Comparison of ENCODE assay signal across 9 cellular contexts in the genomic region with DNA sequence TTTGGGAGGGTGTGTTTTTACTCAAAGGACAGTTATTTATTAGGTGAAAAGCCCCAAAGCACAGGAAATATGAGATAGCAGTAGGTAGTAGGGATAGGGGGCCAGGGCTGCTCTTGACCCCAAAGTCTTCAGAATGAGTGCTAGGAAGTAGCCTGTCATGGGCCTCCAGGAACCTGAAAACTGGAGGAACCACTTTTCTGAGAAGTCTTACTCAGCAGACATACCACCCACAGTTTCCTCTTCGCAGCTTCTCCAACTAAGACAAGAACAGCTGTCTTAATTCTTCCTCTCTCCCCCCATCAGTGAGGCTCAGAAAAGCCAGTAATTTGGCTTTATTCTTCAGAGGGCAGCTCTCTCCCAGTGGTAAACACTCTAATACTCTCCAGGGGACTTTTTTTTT.
A peak's percentile ranks its signal among the peaks of the same experiment; 100 is the strongest.
DNase-seq lines count a peak whose midpoint lies in the region; ATAC-seq and TF ChIP-seq lines count a peak whose summit lies in the region.
"Had no signal": no experiment of that assay in that cellular context is flagged by ENCODE, and none has a peak within 500 bp of the region (broad histone marks: within the 10 kb centered on the region; RNA-seq: fewer than 3 reads in every experiment).

No MANE protein-coding gene starts in this region.

- TF ChIP-seq POLR2A in sigmoid colon (IDR thresholded peaks at IDR 0.05): no peak

- DNase-seq in NOMO-1 (lab: John Stamatoyannopoulos, UW; ENCODE audit: unreplicated experiment in 2 of 2) (peak; percentile 13 to 49), NOMO-1 treated with dmso at 0.1 percent for 144 hours (lab: John Stamatoyannopoulos, UW; ENCODE audit: unreplicated experiment) (no peak), fibroblast of villous mesenchyme (ENCODE audit: low read depth) (peak; percentile 47), progenitor cell of endocrine pancreas (ENCODE audit: low spot score, unreplicated experiment) (no peak), sigmoid colon (no peak)
- peak; percentile 61 for DNase-seq in T-helper 2 cell treated with Interferon-gamma antibody and Interleukin-4, amounts not matched to agents 5 μg/mL and 100 μg/mL, for 36 hours (ENCODE audit: low spot score)
- peak; percentile 50 for DNase-seq in stimulated activated CD4-positive, alpha-beta T cell treated with anti-CD3 and anti-CD28 coated beads, Interleukin-1b, Interleukin-23, amount 100 ng/mL, for 48 hours
- DNase-seq: naive B cell had no signal

- H3K4me3 Mint-ChIP-seq in T-helper 2 cell treated with Interferon-gamma antibody and Interleukin-4, amounts not matched to agents 5 μg/mL and 100 μg/mL, for 36 hours: peak overlapping the region; percentile 70
- no peak overlapping the region for H3K4me3 Mint-ChIP-seq in progenitor cell of endocrine pancreas (ENCODE audit: low read depth)
- H3K4me3 Mint-ChIP-seq: naive B cell had no signal

- no peaks in the 10 kb centered on the region for H3K27me3 ChIP-seq in sigmoid colon

- peak; percentile 89 for ATAC-seq in HG02885 (IDR thresholded peaks at IDR 0.05; ENCODE audit: poor library complexity, unreplicated experiment)

- H3K9me3 Mint-ChIP-seq in T-helper 2 cell treated with Interferon-gamma antibody and Interleukin-4, amounts not matched to agents 5 μg/mL and 100 μg/mL, for 36 hours: peaks cover 4% of the 10 kb centered on the region
- H3K9me3 Mint-ChIP-seq in progenitor cell of endocrine pancreas (ENCODE audit: low read depth): no peaks in the 10 kb centered on the region

- H3K27me3 Mint-ChIP-seq in T-helper 2 cell treated with Interferon-gamma antibody and Interleukin-4, amounts not matched to agents 5 μg/mL and 100 μg/mL, for 36 hours (ENCODE audit: low read depth): no peaks in the 10 kb centered on the region
- H3K27me3 Mint-ChIP-seq in progenitor cell of endocrine pancreas: peaks cover 6% of the 10 kb centered on the region

- no peaks in the 10 kb centered on the region for H3K9me3 ChIP-seq in sigmoid colon

- intact Hi-C loops in sigmoid colon (cut with DNase I): no loop called here

- H3K27ac Mint-ChIP-seq in T-helper 2 cell treated with Interferon-gamma antibody and Interleukin-4, amounts not matched to agents 5 μg/mL and 100 μg/mL, for 36 hours: peak overlapping the region; percentile 79
- H3K27ac Mint-ChIP-seq in progenitor cell of endocrine pancreas: no peak overlapping the region
- H3K27ac Mint-ChIP-seq: naive B cell had no signal

- no peak overlapping the region for H3K4me3 ChIP-seq in fibroblast of villous mesenchyme (ENCODE audit: low read depth, low read length)
- no peak overlapping the region for H3K4me3 ChIP-seq in sigmoid colon

- WGBS in sigmoid colon, 2 donors: 27 to 80% methylated on average over 1 of the region's 1 CpG

- peaks cover 71% of the 10 kb centered on the region for H3K4me1 Mint-ChIP-seq in T-helper 2 cell treated with Interferon-gamma antibody and Interleukin-4, amounts not matched to agents 5 μg/mL and 100 μg/mL, for 36 hours (ENCODE audit: low read depth)
- H3K4me1 Mint-ChIP-seq in progenitor cell of endocrine pancreas (ENCODE audit: low read depth): peaks cover 3% of the 10 kb centered on the region

- H3K27ac ChIP-seq in sigmoid colon: peak overlapping the region in 2 of 4 donors; percentile 40 to 44

- no peak for TF ChIP-seq CTCF in fibroblast of villous mesenchyme (IDR thresholded peaks at IDR 0.05; ENCODE audit: insufficient read depth, low read depth, low read length)
- TF ChIP-seq CTCF in progenitor cell of endocrine pancreas (IDR thresholded peaks at IDR 0.05; ENCODE audit: unreplicated experiment): no peak
- no peak for TF ChIP-seq CTCF in sigmoid colon (IDR thresholded peaks at IDR 0.05)

- H3K4me1 ChIP-seq in sigmoid colon: peaks cover 0 to 13% (median 0%) of the 10 kb centered on the region in 4 donors

- no peaks in the 10 kb centered on the region for H3K36me3 ChIP-seq in sigmoid colon

- TF ChIP-seq EP300 in sigmoid colon (IDR thresholded peaks at IDR 0.05): no peak

- peaks cover 15% of the 10 kb centered on the region for H3K36me3 Mint-ChIP-seq in T-helper 2 cell treated with Interferon-gamma antibody and Interleukin-4, amounts not matched to agents 5 μg/mL and 100 μg/mL, for 36 hours (ENCODE audit: low read depth)
- no peaks in the 10 kb centered on the region for H3K36me3 Mint-ChIP-seq in progenitor cell of endocrine pancreas (ENCODE audit: insufficient read depth)
- H3K36me3 Mint-ChIP-seq: naive B cell had no signal

Comparison
In these comparisons a context has a peak if more than half of its experiments do, and no peak if none do; other contexts are left out.
1. DNase-seq: peak in NOMO-1 (2 of 2), T-helper 2 cell treated with Interferon-gamma antibody and Interleukin-4, amounts not matched to agents 5 μg/mL and 100 μg/mL, for 36 hours (single experiment), fibroblast of villous mesenchyme (single experiment) and stimulated activated CD4-positive, alpha-beta T cell treated with anti-CD3 and anti-CD28 coated beads, Interleukin-1b, Interleukin-23, amount 100 ng/mL, for 48 hours (single experiment); none in NOMO-1 treated with dmso at 0.1 percent for 144 hours (single experiment), progenitor cell of endocrine pancreas (single experiment) and sigmoid colon (single experiment).